Comparison of ENCODE assay signal across 8 cellular contexts in genomic region chr12:70576341-70577282, GRCh38.
DNase-seq lines count a peak whose midpoint lies in the region; ATAC-seq and TF ChIP-seq lines count a peak whose summit lies in the region.
"Had no signal": no experiment of that assay in that cellular context is flagged by ENCODE, and none has a peak within 500 bp of the region (broad histone marks: within the 10 kb centered on the region; RNA-seq: fewer than 3 reads in every experiment).

No MANE protein-coding gene starts in this region.

- H3K4me3 Mint-ChIP-seq in stimulated activated naive CD8-positive, alpha-beta T cell treated with anti-CD3 and anti-CD28 coated beads, Interleukin-15, amount 100 ng/mL, for 72 hours, result no peak overlapping the region

- H3K9me3 ChIP-seq in adipocyte (ENCODE audit: control insufficient read depth, low read length) (no peaks in the 10 kb centered on the region), heart right ventricle (no peaks in the 10 kb centered on the region), sigmoid colon (no peaks in the 10 kb centered on the region)

- H3K36me3 ChIP-seq in adipocyte (ENCODE audit: control insufficient read depth, insufficient read depth, low read length, severe bottlenecking) (no peaks in the 10 kb centered on the region), heart right ventricle (peaks cover 0 to 88% (median 0%) of the 10 kb centered on the region in 9 donors), sigmoid colon (no peaks in the 10 kb centered on the region)

- intact Hi-C loops in heart right ventricle (cut with DNase I) (loop anchor here in 9 of 10 donors (1.0 to 10.0 kb wide), 12 partner anchors 39 to 702 kb away; partner anchors contain the start of genes CNOT2 (in 2 of the 9) and KCNMB4 (in 2 of the 9)), sigmoid colon (cut with DNase I) (loop anchor here (1.0 to 5.0 kb wide), 3 partner anchors 214 to 697 kb away; no protein-coding TSS in a partner anchor)

- ATAC-seq in HG02763 (IDR thresholded peaks at IDR 0.05; ENCODE audit: unreplicated experiment) (peak; percentile 68), heart right ventricle (peak in 7 of 8 donors; percentile 64 to 89 (median 77))
- no peak for ATAC-seq in stimulated activated naive CD8-positive, alpha-beta T cell treated with anti-CD3 and anti-CD28 coated beads, Interleukin-15, amount 100 ng/mL, for 72 hours

- DNase-seq in NCI-H2107 treated with DMSO at 0.1 percent for 48 hours (lab: John Stamatoyannopoulos, UW; ENCODE audit: unreplicated experiment) (peak; percentile 45), adipocyte (ENCODE audit: low read depth) (peak; percentile 95), heart right ventricle (no peak), sigmoid colon (no peak)
- DNase-seq in stimulated activated naive CD8-positive, alpha-beta T cell treated with anti-CD3 and anti-CD28 coated beads, Interleukin-15, amount 100 ng/mL, for 72 hours, result no peak

- no peak for TF ChIP-seq EP300 in sigmoid colon (IDR thresholded peaks at IDR 0.05)

- no peaks in the 10 kb centered on the region for H3K4me1 Mint-ChIP-seq in stimulated activated naive CD8-positive, alpha-beta T cell treated with anti-CD3 and anti-CD28 coated beads, Interleukin-15, amount 100 ng/mL, for 72 hours

- TF ChIP-seq POLR2A in sigmoid colon (IDR thresholded peaks at IDR 0.05), result no peak

- peaks cover 23% of the 10 kb centered on the region for H3K27me3 Mint-ChIP-seq in stimulated activated naive CD8-positive, alpha-beta T cell treated with anti-CD3 and anti-CD28 coated beads, Interleukin-15, amount 100 ng/mL, for 72 hours

- H3K9ac ChIP-seq in adipocyte (ENCODE audit: low read length), result no peak overlapping the region

- H3K27ac ChIP-seq in heart right ventricle (peak overlapping the region in 2 of 10 donors; percentile 1 to 6), sigmoid colon (no peak overlapping the region)

- H3K9me3 Mint-ChIP-seq in stimulated activated naive CD8-positive, alpha-beta T cell treated with anti-CD3 and anti-CD28 coated beads, Interleukin-15, amount 100 ng/mL, for 72 hours, result no peaks in the 10 kb centered on the region
- H3K9me3 Mint-ChIP-seq: activated naive CD4-positive, alpha-beta T cell treated with anti-CD3 and anti-CD28 coated beads, Interleukin-2, amount 50 U/mL, for 72 hours had no signal

- H3K4me3 ChIP-seq in adipocyte (ENCODE audit: low read length), result no peak overlapping the region
- H3K4me3 ChIP-seq in heart right ventricle, result no peak overlapping the region
- no peak overlapping the region for H3K4me3 ChIP-seq in sigmoid colon

- no peaks in the 10 kb centered on the region for H3K27me3 ChIP-seq in adipocyte (replicated peaks; ENCODE audit: control insufficient read depth, insufficient read depth, low read length)
- H3K27me3 ChIP-seq in heart right ventricle, result no peaks in the 10 kb centered on the region
- H3K27me3 ChIP-seq in sigmoid colon, result peaks cover 0 to 4% (median 0%) of the 10 kb centered on the region in 3 donors

- peaks cover 5% of the 10 kb centered on the region for H3K4me1 ChIP-seq in adipocyte (ENCODE audit: control insufficient read depth, insufficient read depth, low read length)
- H3K4me1 ChIP-seq in heart right ventricle, result peaks cover 0 to 7% (median 0%) of the 10 kb centered on the region in 9 donors
- H3K4me1 ChIP-seq in sigmoid colon, result peaks cover 0 to 10% (median 8%) of the 10 kb centered on the region in 4 donors

- peak; percentile 71 for TF ChIP-seq CTCF in GM12872 (IDR thresholded peaks at IDR 0.05; ENCODE audit: insufficient read depth, low read depth, low read length)
- TF ChIP-seq CTCF in heart right ventricle (IDR thresholded peaks at IDR 0.05), result peak; percentile 60 to 87 (median 83)
- TF ChIP-seq CTCF in sigmoid colon (IDR thresholded peaks at IDR 0.05), result peak; percentile 32 to 72 (median 68)

- 59 to 63% methylated on average over 18 to 19 of the region's 19 CpGs for WGBS in heart right ventricle, 2 donors
- 70 to 73% methylated on average over 19 of the region's 19 CpGs for WGBS in sigmoid colon, 2 donors

- H3K27ac Mint-ChIP-seq in stimulated activated naive CD8-positive, alpha-beta T cell treated with anti-CD3 and anti-CD28 coated beads, Interleukin-15, amount 100 ng/mL, for 72 hours, result no peak overlapping the region
- H3K27ac Mint-ChIP-seq: activated naive CD4-positive, alpha-beta T cell treated with anti-CD3 and anti-CD28 coated beads, Interleukin-2, amount 50 U/mL, for 72 hours had no signal

Comparison
In these comparisons a context has a peak if more than half of its experiments do, and no peak if none do; other contexts are left out.
1. DNase-seq: peak in NCI-H2107 treated with DMSO at 0.1 percent for 48 hours (single experiment) and adipocyte (single experiment); none in heart right ventricle (0 of 2), sigmoid colon (single experiment) and stimulated activated naive CD8-positive, alpha-beta T cell treated with anti-CD3 and anti-CD28 coated beads, Interleukin-15, amount 100 ng/mL, for 72 hours (0 of 2).
2. Peak in every context shown above with its lines, with median percentiles within 50 percentile points of each other: CTCF ChIP-seq.